Comparison of ENCODE assay signal across 28 cellular contexts in the genomic region with DNA sequence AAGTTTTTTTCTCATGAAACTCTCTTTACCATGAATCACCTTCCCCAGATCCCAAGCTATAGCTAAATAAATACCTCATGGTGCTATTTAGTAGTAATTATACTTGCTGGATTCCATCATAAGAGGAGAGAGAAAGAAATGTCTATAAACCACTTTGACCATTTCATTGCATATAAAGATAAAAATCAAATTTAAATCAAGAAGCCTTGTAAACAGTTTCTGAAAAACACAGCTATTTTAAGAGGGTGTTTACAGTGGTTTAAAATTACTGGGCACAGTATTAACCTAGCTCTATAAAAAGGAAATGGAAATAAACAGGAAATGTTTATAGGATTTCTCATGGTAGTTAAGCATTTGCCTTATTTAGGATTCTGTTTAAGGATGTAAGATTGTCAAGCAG.
"Had no signal": no experiment of that assay in that cellular context is flagged by ENCODE, and none has a peak within 500 bp of the region (broad histone marks: within the 10 kb centered on the region; RNA-seq: fewer than 3 reads in every experiment).

No MANE protein-coding gene starts in this region.

- DNase-seq: activated CD4-positive, alpha-beta T cell treated with anti-CD3 and anti-CD28 coated beads for 4 hours; activated CD8-positive, alpha-beta memory T cell treated with anti-CD3 and anti-CD28 coated beads, Interleukin-2, amount 50 U/mL, for 48 hours; activated CD8-positive, alpha-beta T cell treated with anti-CD3 and anti-CD28 coated beads, Interleukin-2, amount 10 ng/mL, durations not matched to agents 7 days and 5 days; activated T-cell treated with anti-CD3 and anti-CD28 coated beads, Interleukin-2, amount 50 U/mL, for 1 hour; aorta; central memory CD4-positive, alpha-beta T cell; MG63; MV-4-11; NCI-H1105; NCI-H1436; NCI-H1694 treated with DMSO at 0.1 percent for 48 hours; NCI-H2029 treated with DMSO at 0.1 percent for 48 hours; NCI-H345; NCI-H510A; NCI-H526 treated with DMSO at 0.1 percent for 48 hours; NCI-H82; RPMI8226; T-cell; T-helper 2 cell; T1000; WERI-Rb-1 had no signal

- H3K27ac ChIP-seq: SK-N-MC, WERI-Rb-1 had no signal

- H3K4me1 Mint-ChIP-seq: activated naive CD4-positive, alpha-beta T cell treated with anti-CD3 and anti-CD28 coated beads, Interleukin-2, amount 50 U/mL, for 24 hours; T-cell had no signal

- H3K27ac Mint-ChIP-seq: activated CD8-positive, alpha-beta T cell treated with anti-CD3 and anti-CD28 coated beads, Interleukin-2, amount 10 ng/mL, durations not matched to agents 7 days and 5 days; activated naive CD4-positive, alpha-beta T cell treated with anti-CD3 and anti-CD28 coated beads, Interleukin-2, amount 50 U/mL, for 24 hours; T-cell had no signal

- H3K27me3 ChIP-seq: MG63 had no signal

- H3K36me3 Mint-ChIP-seq: activated naive CD4-positive, alpha-beta T cell treated with anti-CD3 and anti-CD28 coated beads, Interleukin-2, amount 50 U/mL, for 24 hours; T-cell had no signal

- H3K4me3 Mint-ChIP-seq: activated CD8-positive, alpha-beta T cell treated with anti-CD3 and anti-CD28 coated beads, Interleukin-2, amount 10 ng/mL, durations not matched to agents 7 days and 5 days; activated naive CD4-positive, alpha-beta T cell treated with anti-CD3 and anti-CD28 coated beads, Interleukin-2, amount 50 U/mL, for 24 hours; T-cell had no signal

- H3K9me3 ChIP-seq: MG63 had no signal

- H3K36me3 ChIP-seq: MG63, WERI-Rb-1 had no signal

- H3K27me3 Mint-ChIP-seq: activated naive CD4-positive, alpha-beta T cell treated with anti-CD3 and anti-CD28 coated beads, Interleukin-2, amount 50 U/mL, for 24 hours; T-cell had no signal

- FAIRE-seq: bronchial epithelial cell, TTC549 had no signal

- H3K4me3 ChIP-seq: MG63, SK-N-MC had no signal

- ATAC-seq: activated CD4-positive, CD25-positive, alpha-beta regulatory T cell treated with anti-CD3 and anti-CD28 coated beads, Interleukin-2, amount 50 U/mL, for 24 hours; activated CD8-positive, alpha-beta T cell treated with anti-CD3 and anti-CD28 coated beads, Interleukin-2, amount 10 ng/mL, durations not matched to agents 7 days and 5 days; Panc1; Right ventricle myocardium inferior; T-cell had no signal
